In the genomic region with DNA sequence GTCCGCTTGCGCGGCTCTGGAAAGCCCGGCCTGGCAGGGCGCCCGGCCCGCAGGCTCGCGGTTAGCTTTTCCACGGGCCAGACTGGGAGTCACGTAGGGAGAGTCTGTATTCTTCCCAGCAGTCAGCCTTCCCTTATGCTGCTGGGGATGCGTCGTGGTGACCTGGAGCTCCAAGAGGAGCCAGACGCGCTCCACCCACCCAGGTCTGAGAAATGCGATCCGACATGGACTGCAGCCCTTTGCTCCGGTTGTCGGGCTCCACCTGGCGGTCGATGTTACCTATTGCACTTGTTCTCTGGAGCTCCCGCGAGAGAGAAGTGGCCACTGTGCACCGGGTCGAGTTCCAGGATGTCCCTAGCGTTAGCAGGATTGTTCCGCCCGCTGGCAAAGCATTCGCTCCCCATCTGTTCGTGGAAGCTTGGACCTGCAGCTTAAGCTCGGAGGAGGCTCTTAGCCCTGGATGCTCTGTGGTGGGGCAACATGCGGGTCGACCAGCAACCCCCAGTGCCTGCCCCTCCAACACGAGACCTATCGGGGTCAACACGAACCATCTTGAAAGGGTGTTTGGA, we compare ENCODE assay signal across 7 cellular contexts.
DNase-seq lines count a peak whose midpoint lies in the region; ATAC-seq, FAIRE-seq and TF ChIP-seq lines count a peak whose summit lies in the region.
"Not testable (repeated sequence)": the region's sequence is repeated elsewhere in the genome, so short reads cannot be mapped to it uniquely, and the experiment has no call there.

No MANE protein-coding gene starts in this region.

- CTCF ChIA-PET in activated CD4-positive, alpha-beta memory T cell treated with anti-CD3 and anti-CD28 coated beads, Interleukin-2, amount 10 ng/mL, durations not matched to agents 7 days and 5 days (lab: Charles Lee): not testable (repeated sequence)

- not testable (repeated sequence) for H3K9me3 ChIP-seq in H9 (ENCODE audit: control insufficient read depth, low read depth, low read length); keratinocyte (ENCODE audit: control insufficient read depth, low read depth, low read length)

- H3K9me3 Mint-ChIP-seq in H9; activated CD4-positive, alpha-beta memory T cell treated with anti-CD3 and anti-CD28 coated beads, Interleukin-2, amount 10 ng/mL, durations not matched to agents 7 days and 5 days; chondrocyte (ENCODE audit: low read depth); osteocyte (ENCODE audit: unreplicated experiment): not testable (repeated sequence)

- not testable (repeated sequence) for H4K8ac ChIP-seq in H9 (replicated peaks; ENCODE audit: insufficient read length, low read depth, low read length)

- not testable (repeated sequence) for H3K9me1 ChIP-seq in keratinocyte (ENCODE audit: control insufficient read depth, extremely low read depth, insufficient read depth, low read length)

- not testable (repeated sequence) for H3K4me3 Mint-ChIP-seq in H9; activated CD4-positive, alpha-beta memory T cell treated with anti-CD3 and anti-CD28 coated beads, Interleukin-2, amount 10 ng/mL, durations not matched to agents 7 days and 5 days; chondrocyte (ENCODE audit: unreplicated experiment); osteocyte (ENCODE audit: unreplicated experiment)

- H3T11ph ChIP-seq in H9 (ENCODE audit: low read length): not testable (repeated sequence)

- H3K18ac ChIP-seq in H9 (ENCODE audit: insufficient read length, low read depth, low read length): not testable (repeated sequence)

- H4K91ac ChIP-seq in H9 (ENCODE audit: insufficient read length, low read depth, low read length): not testable (repeated sequence)

- peak; percentile 61 for FAIRE-seq in keratinocyte (lab: Jason Lieb, UNC)

- not testable (repeated sequence) for H3K4me2 ChIP-seq in H9 (ENCODE audit: insufficient read depth, insufficient read length, low read length); keratinocyte (ENCODE audit: control insufficient read depth, extremely low read depth, insufficient read depth, low read depth, low read length)

- H3K4me1 Mint-ChIP-seq in H9; activated CD4-positive, alpha-beta memory T cell treated with anti-CD3 and anti-CD28 coated beads, Interleukin-2, amount 10 ng/mL, durations not matched to agents 7 days and 5 days; chondrocyte (ENCODE audit: low read depth); osteocyte (ENCODE audit: unreplicated experiment): not testable (repeated sequence)

- H3K36me3 Mint-ChIP-seq in H9 (ENCODE audit: insufficient read depth in 1 of 3, low read depth in 3 of 3); activated CD4-positive, alpha-beta memory T cell treated with anti-CD3 and anti-CD28 coated beads, Interleukin-2, amount 10 ng/mL, durations not matched to agents 7 days and 5 days (ENCODE audit: low read depth); chondrocyte (ENCODE audit: low read depth); osteocyte (ENCODE audit: unreplicated experiment): not testable (repeated sequence)

- not testable (repeated sequence) for H3K4ac ChIP-seq in H9 (ENCODE audit: low read depth, low read length)

- peak; percentile 87 for ATAC-seq in GM18868 (IDR thresholded peaks at IDR 0.05; ENCODE audit: unreplicated experiment)
- peak; percentile 71 for ATAC-seq in HG03280 (IDR thresholded peaks at IDR 0.05; ENCODE audit: unreplicated experiment)

- not testable (repeated sequence) for H3K4me3 ChIP-seq in keratinocyte (ENCODE audit: control insufficient read depth in 2 of 3, extremely low read depth in 1 of 3, insufficient read depth in 2 of 3, low read depth in 1 of 3, low read length in 3 of 3)

- not testable (repeated sequence) for H4K5ac ChIP-seq in H9 (ENCODE audit: insufficient read length, low read depth, low read length)

- H2BK20ac ChIP-seq in H9 (ENCODE audit: low read depth, low read length, poor library complexity, severe bottlenecking): not testable (repeated sequence)

- not testable (repeated sequence) for H3K9ac ChIP-seq in H9 (ENCODE audit: extremely low read depth, insufficient read length, low read length); keratinocyte (ENCODE audit: control insufficient read depth, extremely low read depth, insufficient read depth, low read length)

- H2BK12ac ChIP-seq in H9 (ENCODE audit: insufficient read length, low read depth, low read length): not testable (repeated sequence)

- not testable (repeated sequence) for H2BK15ac ChIP-seq in H9 (ENCODE audit: low read depth, low read length)

- DNase-seq in H9; chondrocyte (ENCODE audit: low spot score); keratinocyte (ENCODE audit: low read depth, low spot score); osteocyte (ENCODE audit: extremely low spot score, unreplicated experiment): not testable (repeated sequence)
- DNase-seq in activated CD4-positive, alpha-beta memory T cell treated with anti-CD3 and anti-CD28 coated beads, Interleukin-2, amount 10 ng/mL, durations not matched to agents 7 days and 5 days: peak; percentile 14

- H2BK120ac ChIP-seq in H9 (ENCODE audit: low read depth, low read length, poor library complexity, severe bottlenecking): not testable (repeated sequence)

- TF ChIP-seq CTCF in H9 (conservative IDR thresholded peaks at IDR 0.05): peak; percentile 51
- TF ChIP-seq CTCF in chondrocyte (IDR thresholded peaks at IDR 0.05): peak; percentile 66
- peak in 1 of 3 experiments; percentile 27 for TF ChIP-seq CTCF in keratinocyte (optimal IDR thresholded peaks at IDR 0.05 in 1 of 3, IDR thresholded peaks at IDR 0.05 in 1 of 3, conservative IDR thresholded peaks at IDR 0.05 in 1 of 3; ENCODE audit: extremely low read depth in 1 of 3, insufficient read depth in 2 of 3, low read length in 3 of 3)
- TF ChIP-seq CTCF in osteocyte (IDR thresholded peaks at IDR 0.05): peak; percentile 48

- no CpG with 5 or more reads among the region's 36 CpGs for WGBS in H9 (ENCODE audit: extremely low coverage, insufficient read length, low lambda C conversion rate)

- H2AK5ac ChIP-seq in H9 (ENCODE audit: insufficient read length, low read length): not testable (repeated sequence)

- H3K27me3 Mint-ChIP-seq in H9 (ENCODE audit: low read depth); activated CD4-positive, alpha-beta memory T cell treated with anti-CD3 and anti-CD28 coated beads, Interleukin-2, amount 10 ng/mL, durations not matched to agents 7 days and 5 days; chondrocyte (ENCODE audit: low read depth); osteocyte (ENCODE audit: unreplicated experiment): not testable (repeated sequence)

- not testable (repeated sequence) for H3K23ac ChIP-seq in H9 (ENCODE audit: insufficient read length, low read depth, low read length)

- H3K79me1 ChIP-seq in H9 (ENCODE audit: insufficient read depth, low read depth, low read length, poor library complexity, severe bottlenecking): not testable (repeated sequence)

- H2BK5ac ChIP-seq in H9 (ENCODE audit: insufficient read length, low read length): not testable (repeated sequence)

- not testable (repeated sequence) for H2AFZ ChIP-seq in H9 (ENCODE audit: low read length); keratinocyte (ENCODE audit: control insufficient read depth, low read length)

- not testable (repeated sequence) for H3K14ac ChIP-seq in H9 (ENCODE audit: insufficient read depth, low read length)

- not testable (repeated sequence) for H3K23me2 ChIP-seq in H9 (ENCODE audit: insufficient read length, low read depth, low read length, poor library complexity, severe bottlenecking)

- dilution Hi-C loops in keratinocyte (cut with MboI; ENCODE audit: extremely low pct_ligation_motif_present, low sequenced_read_pairs): not testable (repeated sequence)

- H3K4me1 ChIP-seq in H9 (ENCODE audit: insufficient read depth, low read length); keratinocyte (ENCODE audit: control insufficient read depth, extremely low read depth, insufficient read depth, low read length): not testable (repeated sequence)

- H3K27me3 ChIP-seq in H9 (ENCODE audit: insufficient read depth, low read length); keratinocyte (ENCODE audit: control insufficient read depth, extremely low read depth, insufficient read depth, low read length): not testable (repeated sequence)

- not testable (repeated sequence) for H4K20me1 ChIP-seq in H9 (ENCODE audit: control insufficient read depth, insufficient read depth, insufficient read length); keratinocyte (ENCODE audit: control insufficient read depth, extremely low read depth, insufficient read depth, low read length)

- not testable (repeated sequence) for H3K27ac Mint-ChIP-seq in H9; activated CD4-positive, alpha-beta memory T cell treated with anti-CD3 and anti-CD28 coated beads, Interleukin-2, amount 10 ng/mL, durations not matched to agents 7 days and 5 days; chondrocyte (ENCODE audit: unreplicated experiment); osteocyte (ENCODE audit: unreplicated experiment)

- H3K27ac ChIP-seq in H9 (ENCODE audit: insufficient read length, low read depth, low read length); keratinocyte (ENCODE audit: control insufficient read depth, insufficient read depth, low read length): not testable (repeated sequence)

- not testable (repeated sequence) for H3K79me2 ChIP-seq in H9 (ENCODE audit: insufficient read depth, low read length); keratinocyte (ENCODE audit: control insufficient read depth, insufficient read depth, low read length)

- not testable (repeated sequence) for H3K56ac ChIP-seq in H9 (ENCODE audit: insufficient read length, low read depth, low read length)

- not testable (repeated sequence) for H3K36me3 ChIP-seq in keratinocyte (ENCODE audit: control insufficient read depth in 2 of 2, extremely low read depth in 1 of 2, insufficient read depth in 2 of 2, low read length in 2 of 2)

- POLR2A ChIA-PET in activated CD4-positive, alpha-beta memory T cell treated with anti-CD3 and anti-CD28 coated beads, Interleukin-2, amount 10 ng/mL, durations not matched to agents 7 days and 5 days (lab: Charles Lee): not testable (repeated sequence)
